ENCODE assay signal across 12 cellular contexts in the genomic region with DNA sequence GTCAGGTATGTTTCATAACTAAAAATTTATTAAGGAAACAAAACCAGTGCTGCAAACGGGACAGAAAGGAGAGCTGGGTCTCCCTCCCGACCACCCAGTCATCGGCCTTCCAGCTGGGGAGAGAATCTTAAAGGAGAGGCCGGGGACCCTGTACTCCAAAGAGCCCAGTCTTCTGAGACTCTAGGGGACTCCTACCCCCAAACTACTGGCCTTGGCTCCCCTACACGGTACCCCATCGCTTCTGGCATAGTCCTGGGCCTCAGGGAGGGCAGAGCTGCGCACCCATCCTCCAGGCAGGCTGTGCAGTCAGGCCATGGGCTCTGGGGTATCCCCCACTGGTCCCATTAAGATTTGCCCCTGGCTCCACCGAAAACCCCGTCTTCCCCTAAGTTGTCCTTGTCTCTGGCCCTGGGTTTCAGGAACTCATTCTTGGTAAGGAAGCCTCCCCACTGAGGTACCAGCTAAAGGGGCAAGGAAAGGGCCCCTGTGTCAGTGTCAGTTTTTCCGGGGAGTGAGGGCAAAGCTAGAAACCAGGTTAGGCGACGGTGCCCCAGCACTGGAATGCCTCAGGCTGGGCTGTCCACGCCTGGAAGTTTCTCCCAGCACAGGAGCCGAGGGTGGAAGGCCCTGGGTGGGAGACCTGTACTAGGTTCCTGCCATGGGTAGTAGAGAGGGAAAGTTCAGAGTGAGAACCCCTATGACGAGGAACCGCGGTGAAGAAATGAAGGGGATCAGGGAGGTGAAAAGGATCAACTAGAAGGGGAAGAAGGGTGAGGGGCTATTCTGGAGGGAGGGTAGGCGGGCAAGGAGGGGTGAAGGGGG. TPM values are rescaled to one million over a fixed set of nuclear protein-coding genes. Genes with fewer than 3 reads are reported as not detected.
A peak's percentile ranks its signal among the peaks of the same experiment; 100 is the strongest.
DNase-seq lines count a peak whose midpoint lies in the region; ATAC-seq and TF ChIP-seq lines count a peak whose summit lies in the region.
"Had no signal": no experiment of that assay in that cellular context is flagged by ENCODE, and none has a peak within 500 bp of the region (broad histone marks: within the 10 kb centered on the region; RNA-seq: fewer than 3 reads in every experiment).

No MANE protein-coding gene starts in this region.

- peaks cover 15 to 53% (median 21%) of the 10 kb centered on the region in 3 donors for H3K27me3 Mint-ChIP-seq in CD14-positive monocyte (ENCODE audit: low read depth in 3 of 3)

- H3K9me3 ChIP-seq in Panc1 (ENCODE audit: control insufficient read depth, insufficient read depth, low read depth, low read length) (no peaks in the 10 kb centered on the region), esophagus (ENCODE audit: control insufficient read depth in 2 of 2, insufficient read depth in 1 of 2, low read depth in 1 of 2, low read length in 1 of 2) (no peaks in the 10 kb centered on the region), prostate gland (no peaks in the 10 kb centered on the region), PC-9 (ENCODE audit: insufficient read depth, low read depth) (no peaks in the 10 kb centered on the region)
- H3K9me3 ChIP-seq: pancreas had no signal

- H3K9me2 ChIP-seq in PC-9 (ENCODE audit: insufficient read depth): no peaks in the 10 kb centered on the region

- 77 to 80% methylated on average over 18 of the region's 18 CpGs for WGBS in esophagus, 2 donors
- 71% methylated on average over 18 of the region's 18 CpGs for WGBS in prostate gland

- H3K4me3 ChIP-seq in Panc1 (ENCODE audit: low read depth in 2 of 2, low read length in 2 of 2) (no peak overlapping the region), esophagus (ENCODE audit: low read depth in 1 of 2, low read length in 2 of 2) (no peak overlapping the region), prostate gland (no peak overlapping the region), PC-9 (no peak overlapping the region)

- BruUV-seq in Panc1 (replicated peaks; lab: Mats Ljungman, UMichigan): TSS peak; percentile 69
- BruUV-seq in PC-9 (replicated peaks; lab: Mats Ljungman, UMichigan): no TSS peak

- H3K27ac ChIP-seq in Panc1 (ENCODE audit: low read length) (no peak overlapping the region), esophagus (ENCODE audit: low read depth in 2 of 2, low read length in 1 of 2) (peak overlapping the region; percentile 57 to 62), prostate gland (peak overlapping the region; percentile 75 to 82), PC-9 (no peak overlapping the region)

- no peaks in the 10 kb centered on the region for H3K79me2 ChIP-seq in PC-9 (ENCODE audit: low read depth)

- H3K36me3 ChIP-seq in Panc1 (ENCODE audit: control insufficient read depth, insufficient read depth, low read length) (no peaks in the 10 kb centered on the region), esophagus (ENCODE audit: control insufficient read depth in 2 of 2, insufficient read depth in 2 of 2, low read length in 1 of 2) (peaks cover 9 to 23% of the 10 kb centered on the region in 2 donors), prostate gland (no peaks in the 10 kb centered on the region), PC-9 (ENCODE audit: low read depth) (no peaks in the 10 kb centered on the region)

- TF ChIP-seq POLR2A in prostate gland (IDR thresholded peaks at IDR 0.05): no peak

- DNase-seq in CD14-positive monocyte (ENCODE audit: low spot score) (no peak), Panc1 (ENCODE audit: low read depth, low spot score) (no peak), prostate gland (ENCODE audit: low spot score) (no peak), ACHN (no peak), PC-9 (no peak)
- DNase-seq in central memory CD4-positive, alpha-beta T cell: no peak
- no peak for DNase-seq in NK-92 treated with Interleukin-12 subunit alpha and Interleukin-12 subunit beta, amount 100 ng/mL, for 24 hours (lab: John Stamatoyannopoulos, UW)
- DNase-seq: DMS79, NCI-H1417, pancreas had no signal

- peaks cover 0 to 2% (median 0%) of the 10 kb centered on the region in 7 donors for H3K9me3 Mint-ChIP-seq in CD14-positive monocyte

- peak overlapping the region; percentile 80 to 90 for H3K4me3 Mint-ChIP-seq in CD14-positive monocyte

- TF ChIP-seq CTCF in CD14-positive monocyte (IDR thresholded peaks at IDR 0.05) (no peak), Panc1 (IDR thresholded peaks at IDR 0.05) (no peak), prostate gland (IDR thresholded peaks at IDR 0.05) (no peak), PC-9 (conservative IDR thresholded peaks at IDR 0.05) (no peak)

- peak overlapping the region in 3 of 7 donors; percentile 72 to 78 (median 73) for H3K27ac Mint-ChIP-seq in CD14-positive monocyte

- H3K27me3 ChIP-seq in Panc1 (ENCODE audit: control insufficient read depth, insufficient read depth, low read length) (no peaks in the 10 kb centered on the region), esophagus (ENCODE audit: control insufficient read depth in 1 of 2, insufficient read depth in 2 of 2, low read length in 2 of 2) (no peaks in the 10 kb centered on the region), prostate gland (replicated peaks; ENCODE audit: insufficient read depth) (no peaks in the 10 kb centered on the region), PC-9 (ENCODE audit: insufficient read depth, low read depth) (no peaks in the 10 kb centered on the region)

- H3K4me1 ChIP-seq in Panc1 (ENCODE audit: control insufficient read depth, insufficient read depth, low read length) (no peaks in the 10 kb centered on the region), esophagus (ENCODE audit: control insufficient read depth in 2 of 2, insufficient read depth in 2 of 2, low read length in 1 of 2) (peaks cover 12 to 22% of the 10 kb centered on the region in 2 donors), prostate gland (replicated peaks) (no peaks in the 10 kb centered on the region), PC-9 (replicated peaks; ENCODE audit: insufficient read depth) (no peaks in the 10 kb centered on the region)

- no peak for ATAC-seq in Panc1
- ATAC-seq: activated CD4-positive, CD25-positive, alpha-beta regulatory T cell treated with anti-CD3 and anti-CD28 coated beads, Interleukin-2, amount 50 U/mL, for 24 hours had no signal

- H3K4me1 Mint-ChIP-seq in CD14-positive monocyte: peaks cover 31% of the 10 kb centered on the region

- intact Hi-C loops in CD14-positive monocyte (cut with micrococcal nuclease): loop anchor here (2.0 to 10.0 kb wide), 4 partner anchors 27 to 97 kb away; no protein-coding TSS in a partner anchor
- intact Hi-C loops in Panc1 (cut with micrococcal nuclease; ENCODE audit: unreplicated experiment): no loop called here
- intact Hi-C loops in prostate gland (cut with DNase I): loop anchor here (2.0 to 10.0 kb wide), 3 partner anchors 32 to 335 kb away; no protein-coding TSS in a partner anchor
- intact Hi-C loops in PC-9 (cut with micrococcal nuclease; ENCODE audit: unreplicated experiment): no loop called here

- no peak overlapping the region for H2AFZ ChIP-seq in PC-9

- H3K4me2 ChIP-seq in PC-9: no peak overlapping the region

- in situ Hi-C loops in Panc1 (cut with HindIII; ENCODE audit: low pct_unique_long_range_greater_than_20kb, low sequenced_read_pairs) (no loop called here), ACHN (cut with HindIII; ENCODE audit: low pct_ligation_motif_present, low pct_unique_long_range_greater_than_20kb, low sequenced_read_pairs) (no loop called here)

- peaks cover 7% of the 10 kb centered on the region; the same call in 1 of the 2 replicates for H3F3A ChIP-seq in PC-9 (ENCODE audit: insufficient read depth, low read depth)

- POLR2A ChIA-PET in Panc1 (lab: Charles Lee) (interaction anchor here (0.6 kb wide), 1 partner anchor 12 kb away, joined by 3 read pairs; no protein-coding TSS in a partner anchor), PC-9 (lab: Charles Lee; ENCODE audit: unreplicated experiment) (interaction anchor here (0.7 kb wide), 1 partner anchor 140 kb away, joined by 4 read pairs; no protein-coding TSS in a partner anchor)

- CTCF ChIA-PET in Panc1 (lab: Charles Lee) (interaction anchor here (0.6 kb wide), 1 partner anchor 189 kb away, joined by 3 read pairs; no protein-coding TSS in a partner anchor), PC-9 (lab: Charles Lee) (interaction anchor here (0.7 kb wide), 1 partner anchor 255 kb away, joined by 3 read pairs; no protein-coding TSS in a partner anchor)

- H4K20me1 ChIP-seq in PC-9 (ENCODE audit: insufficient read depth): no peaks in the 10 kb centered on the region; the same call in 1 of the 2 replicates

- peaks cover 43 to 47% of the 10 kb centered on the region in 2 donors for H3K36me3 Mint-ChIP-seq in CD14-positive monocyte

RNA-seq across cellular contexts. Expression of a gene that starts 5.1 kb away (rescaled TPM):
- polyA plus RNA-seq in CD14-positive monocyte: under 1 TPM; 0.13 to 0.30 TPM
- total RNA-seq in Panc1 (2021; ENCODE audit: unreplicated experiment): 1.4 TPM
- 0.96 TPM for polyA plus RNA-seq in Panc1 (2012; ENCODE audit: insufficient read length)
- polyA plus RNA-seq in esophagus: 1 to 10 TPM; 1.4 to 1.6 TPM
- 10 to 100 TPM; 20.5 to 33.1 TPM for total RNA-seq in prostate gland
- 0.63 and 1.6 TPM in 2 replicates for total RNA-seq in PC-9 (2021)

RNA-seq across cellular contexts. Expression of a gene that starts 18.2 kb away (rescaled TPM):
- polyA plus RNA-seq in CD14-positive monocyte (10 to 100 TPM; 69.1 to 94.9 TPM), esophagus (10 to 100 TPM; 38.4 to 55.6 TPM)
- total RNA-seq in Panc1 (2021; ENCODE audit: unreplicated experiment) (42.5 TPM), prostate gland (10 to 100 TPM; 52.2 to 57.5 TPM), PC-9 (2021) (34.4 and 35.4 TPM in 2 replicates)
- 39.8 TPM for polyA plus RNA-seq in Panc1 (2012; ENCODE audit: insufficient read length)

RNA-seq across cellular contexts. Expression of a gene that starts 30.1 kb away (rescaled TPM):
- polyA plus RNA-seq in CD14-positive monocyte: 1 to 10 TPM; 7.5 to 9.3 TPM
- total RNA-seq in Panc1 (2021; ENCODE audit: unreplicated experiment): 24.3 TPM
- polyA plus RNA-seq in Panc1 (2012; ENCODE audit: insufficient read length): 43.5 TPM
- 10 to 100 TPM; 18.8 to 21.0 TPM for polyA plus RNA-seq in esophagus
- total RNA-seq in prostate gland: 10 to 100 TPM; 61.4 to 84.1 TPM
- 36.7 and 44.9 TPM in 2 replicates for total RNA-seq in PC-9 (2021)

RNA-seq across cellular contexts. Expression of a gene that starts 34.9 kb away (rescaled TPM):
- under 1 TPM; 0.11 to 0.29 TPM for polyA plus RNA-seq in CD14-positive monocyte
- 0.80 TPM for total RNA-seq in Panc1 (2021; ENCODE audit: unreplicated experiment)
- 1.6 TPM for polyA plus RNA-seq in Panc1 (2012; ENCODE audit: insufficient read length)
- polyA plus RNA-seq in esophagus: 1 to 10 TPM in 1 of 2 donors, under 1 TPM in 1; 0.89 to 2.0 TPM
- total RNA-seq in prostate gland: 10 to 100 TPM in 1 of 2 donors, 1 to 10 TPM in 1; 8.3 to 21.5 TPM
- total RNA-seq in PC-9 (2021): 0.13 and 0.35 TPM in 2 replicates

Comparison
In these comparisons a context has a peak if more than half of its experiments do, and no peak if none do; other contexts are left out.
1. H3K27ac ChIP-seq: peak in esophagus (2 of 2) and prostate gland (2 of 2); none in Panc1 (single experiment) and PC-9 (single experiment).
2. intact Hi-C loops: an anchor here in CD14-positive monocyte (2.0 to 10.0 kb wide) and prostate gland (2.0 to 10.0 kb wide); none called in Panc1 and PC-9.